ENCODE assay signal across 9 cellular contexts in the genomic region with DNA sequence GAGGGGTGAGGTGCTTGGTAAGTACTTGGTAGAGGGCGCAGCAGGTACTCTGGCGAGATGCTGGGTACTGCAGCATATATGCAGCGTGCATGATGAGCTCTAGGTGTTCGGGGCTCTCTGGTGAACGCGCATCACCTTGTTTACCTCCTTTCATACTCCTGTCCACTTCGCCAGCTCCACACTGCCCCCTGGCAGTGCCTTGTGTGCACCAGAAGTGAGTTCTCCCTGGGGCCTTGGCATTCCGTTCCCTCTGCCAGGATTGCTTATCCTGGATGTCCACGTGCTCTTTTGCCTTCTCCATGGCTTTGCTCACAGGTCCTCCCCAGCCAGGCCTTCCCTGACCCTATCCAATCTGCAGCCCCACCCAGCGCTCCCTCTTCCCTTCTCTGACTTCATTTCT.
DNase-seq lines count a peak whose midpoint lies in the region; ATAC-seq and TF ChIP-seq lines count a peak whose summit lies in the region.
"Had no signal": no experiment of that assay in that cellular context is flagged by ENCODE, and none has a peak within 500 bp of the region (broad histone marks: within the 10 kb centered on the region; RNA-seq: fewer than 3 reads in every experiment).

No MANE protein-coding gene starts in this region.

- H3K79me2 ChIP-seq in H9 (ENCODE audit: insufficient read depth, low read length) = no peaks in the 10 kb centered on the region

- no peak overlapping the region for H2BK5ac ChIP-seq in H9 (ENCODE audit: insufficient read length, low read length)

- no peaks in the 10 kb centered on the region for H3K23me2 ChIP-seq in H9 (ENCODE audit: insufficient read length, low read depth, low read length, poor library complexity, severe bottlenecking)

- H3K79me1 ChIP-seq in H9 (ENCODE audit: insufficient read depth, low read depth, low read length, poor library complexity, severe bottlenecking) = no peaks in the 10 kb centered on the region

- no peak overlapping the region for H2BK120ac ChIP-seq in H9 (ENCODE audit: low read depth, low read length, poor library complexity, severe bottlenecking)

- H3K4me1 Mint-ChIP-seq in H9 = peaks cover 14 to 16% of the 10 kb centered on the region in 2 experiments
- H3K4me1 Mint-ChIP-seq: brain had no signal

- H4K20me1 ChIP-seq in H9 (ENCODE audit: control insufficient read depth, insufficient read depth, insufficient read length) = no peaks in the 10 kb centered on the region

- WGBS in H9 (ENCODE audit: extremely low coverage, insufficient read length, low lambda C conversion rate) = no CpG with 5 or more reads among the region's 10 CpGs

- TF ChIP-seq CTCF in A673 (conservative IDR thresholded peaks at IDR 0.05; ENCODE audit: low read depth, low read length) = peak; percentile 43
- TF ChIP-seq CTCF in H9 (conservative IDR thresholded peaks at IDR 0.05) = peak; percentile 76
- TF ChIP-seq CTCF in breast epithelium (IDR thresholded peaks at IDR 0.05) = peak in 2 of 3 donors; percentile 11 to 24

- no peak overlapping the region for H3T11ph ChIP-seq in H9 (ENCODE audit: low read length)

- no peaks in the 10 kb centered on the region; a peak in 2 of 5 replicates for H3K9me3 Mint-ChIP-seq in H9

- H3K4me3 ChIP-seq in A673 (ENCODE audit: low read depth, low read length, poor library complexity, severe bottlenecking) (no peak overlapping the region), breast epithelium (no peak overlapping the region)

- H3K27me3 Mint-ChIP-seq in H9 (ENCODE audit: low read depth) = peaks cover 7% of the 10 kb centered on the region; the same call in 1 of the 2 replicates

- H2BK15ac ChIP-seq in H9 (ENCODE audit: low read depth, low read length) = no peak overlapping the region

- CTCF ChIA-PET in A673 (lab: Charles Lee) = interaction anchor here (0.6 to 1.1 kb wide), 4 partner anchors 129 to 678 kb away, joined by 3 to 7 read pairs (median 3); no protein-coding TSS in a partner anchor

- no peak overlapping the region for H4K91ac ChIP-seq in H9 (ENCODE audit: insufficient read length, low read depth, low read length)

- H3K9ac ChIP-seq in H9 (ENCODE audit: extremely low read depth, insufficient read length, low read length) = no peak overlapping the region

- H3K56ac ChIP-seq in H9 (ENCODE audit: insufficient read length, low read depth, low read length) = no peak overlapping the region

- no peak overlapping the region for H3K27ac ChIP-seq in A673 (ENCODE audit: low read depth, low read length, poor library complexity, severe bottlenecking)
- H3K27ac ChIP-seq in H9 (ENCODE audit: insufficient read length, low read depth, low read length) = no peak overlapping the region
- no peak overlapping the region for H3K27ac ChIP-seq in breast epithelium

- H2AK5ac ChIP-seq in H9 (ENCODE audit: insufficient read length, low read length) = no peak overlapping the region

- H3K4me2 ChIP-seq in H9 (ENCODE audit: insufficient read depth, insufficient read length, low read length) = no peak overlapping the region

- DNase-seq in A673 (ENCODE audit: low spot score) (peak; percentile 6), H9 (peak; percentile 87), breast epithelium (ENCODE audit: low spot score in 2 of 2) (no peak), posterior vena cava (ENCODE audit: low spot score) (peak; percentile 31), putamen (ENCODE audit: low spot score) (no peak), OCI-M2 (lab: John Stamatoyannopoulos, UW; ENCODE audit: unreplicated experiment) (no peak)

- BruUV-seq in A673 (replicated peaks; lab: Mats Ljungman, UMichigan) = no TSS peak

- H3K4me1 ChIP-seq in A673 (ENCODE audit: insufficient read depth, low read length, poor library complexity, severe bottlenecking) (no peaks in the 10 kb centered on the region), H9 (ENCODE audit: insufficient read depth, low read length) (no peaks in the 10 kb centered on the region), breast epithelium (no peaks in the 10 kb centered on the region)

- POLR2A ChIA-PET in A673 (lab: Charles Lee; ENCODE audit: low non-redundant PET) = interaction anchor here (0.6 kb wide), 1 partner anchor 105 kb away, joined by 3 read pairs; no protein-coding TSS in a partner anchor

- no peak overlapping the region for H3K4ac ChIP-seq in H9 (ENCODE audit: low read depth, low read length)

- no peaks in the 10 kb centered on the region for H3K36me3 Mint-ChIP-seq in H9 (ENCODE audit: insufficient read depth in 1 of 3, low read depth in 3 of 3)
- H3K36me3 Mint-ChIP-seq: brain had no signal

- intact Hi-C loops in A673 (cut with micrococcal nuclease; ENCODE audit: unreplicated experiment) (no loop called here), breast epithelium (cut with DNase I; ENCODE audit: low total_unique reads) (no loop called here), posterior vena cava (cut with DNase I) (no loop called here)

- no peak overlapping the region for H3K27ac Mint-ChIP-seq in H9

- H3K18ac ChIP-seq in H9 (ENCODE audit: insufficient read length, low read depth, low read length) = no peak overlapping the region

- H3K36me3 ChIP-seq in A673 (ENCODE audit: insufficient read depth, low read length, poor library complexity, severe bottlenecking) (no peaks in the 10 kb centered on the region), breast epithelium (no peaks in the 10 kb centered on the region)

- H3K23ac ChIP-seq in H9 (ENCODE audit: insufficient read length, low read depth, low read length) = no peak overlapping the region

- peak; percentile 58; the same call in 2 of the 3 replicates for ATAC-seq in SK-N-SH treated with all-trans-retinoic acid at 6 μM for 48 hours
- no peak for ATAC-seq in HG03442 (IDR thresholded peaks at IDR 0.05; ENCODE audit: unreplicated experiment)

- H3K4me3 Mint-ChIP-seq in H9 = no peak overlapping the region; a peak in 1 of 5 replicates
- H3K4me3 Mint-ChIP-seq: brain had no signal

- H3K14ac ChIP-seq in H9 (ENCODE audit: insufficient read depth, low read length) = no peak overlapping the region

- no peak overlapping the region for H2AFZ ChIP-seq in H9 (ENCODE audit: low read length)

- no peak for TF ChIP-seq POLR2A in breast epithelium (IDR thresholded peaks at IDR 0.05)

- H3K27me3 ChIP-seq in A673 (replicated peaks; ENCODE audit: insufficient read depth, low read depth, low read length, poor library complexity) (no peaks in the 10 kb centered on the region), H9 (ENCODE audit: insufficient read depth, low read length) (no peaks in the 10 kb centered on the region), breast epithelium (no peaks in the 10 kb centered on the region)

- H3K9me3 ChIP-seq in A673 (ENCODE audit: low read depth, low read length, poor library complexity, severe bottlenecking) (no peaks in the 10 kb centered on the region), H9 (ENCODE audit: control insufficient read depth, low read depth, low read length) (no peaks in the 10 kb centered on the region), breast epithelium (no peaks in the 10 kb centered on the region)

- no peak overlapping the region for H4K5ac ChIP-seq in H9 (ENCODE audit: insufficient read length, low read depth, low read length)

- H2BK20ac ChIP-seq in H9 (ENCODE audit: low read depth, low read length, poor library complexity, severe bottlenecking) = no peak overlapping the region

- no peak overlapping the region for H2BK12ac ChIP-seq in H9 (ENCODE audit: insufficient read length, low read depth, low read length)

- no peak overlapping the region for H4K8ac ChIP-seq in H9 (replicated peaks; ENCODE audit: insufficient read length, low read depth, low read length)

TF ChIP-seq in SK-N-SH treated with all-trans-retinoic acid at 6 μM for 48 hours, 23 proteins besides CTCF, POLR2A, EP300 and RAD21:
- TF ChIP-seq ZNF565 (CRISPR knock-in tag; conservative IDR thresholded peaks at IDR 0.05; ENCODE audit: low read depth) (no peak), GLIS3 (CRISPR knock-in tag; IDR thresholded peaks at IDR 0.05) (no peak), ZFP3 (CRISPR knock-in tag; IDR thresholded peaks at IDR 0.05) (no peak)

Comparison
In these comparisons a context has a peak if more than half of its experiments do, and no peak if none do; other contexts are left out.
1. DNase-seq: peak in A673 (single experiment), H9 (single experiment) and posterior vena cava (single experiment); none in breast epithelium (0 of 2), putamen (single experiment) and OCI-M2 (single experiment).
2. CTCF ChIP-seq: peak in every context shown above with its lines; median percentile 76 in H9; 43 in A673; 18 in breast epithelium.